ENCODE assay signal across 9 cellular contexts in the genomic region with DNA sequence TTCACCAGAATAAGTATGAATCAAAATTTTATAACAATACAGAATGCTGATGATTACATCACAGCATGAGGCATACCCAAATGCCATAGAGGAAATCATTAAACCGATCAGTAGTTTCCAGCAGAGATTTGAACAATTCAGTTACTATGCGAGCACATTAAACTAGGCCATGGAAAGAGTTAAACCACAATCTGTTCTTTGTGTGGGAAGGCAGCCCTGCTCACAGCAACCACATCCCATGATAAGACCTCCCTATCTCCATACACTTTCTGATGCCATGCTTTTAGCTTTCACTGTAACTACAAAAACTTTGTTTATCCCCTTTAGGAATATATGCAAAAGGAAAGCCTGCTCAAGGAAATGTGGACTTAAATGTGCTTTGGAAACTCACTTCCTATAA. TPM values are rescaled to one million over a fixed set of nuclear protein-coding genes. Genes with fewer than 3 reads are reported as not detected.
DNase-seq lines count a peak whose midpoint lies in the region; ATAC-seq, FAIRE-seq and TF ChIP-seq lines count a peak whose summit lies in the region.
"Had no signal": no experiment of that assay in that cellular context is flagged by ENCODE, and none has a peak within 500 bp of the region (broad histone marks: within the 10 kb centered on the region; RNA-seq: fewer than 3 reads in every experiment).

No MANE protein-coding gene starts in this region.

- no peaks in the 10 kb centered on the region for H3K9me3 ChIP-seq in lower lobe of right lung

- no peak for TF ChIP-seq POLR2A in lower leg skin (IDR thresholded peaks at IDR 0.05)

- no peaks in the 10 kb centered on the region for H3K4me1 ChIP-seq in lower lobe of right lung

- no peaks in the 10 kb centered on the region for H3K27me3 ChIP-seq in lower lobe of right lung (ENCODE audit: low read depth)

- DNase-seq in NCI-H446 (lab: John Stamatoyannopoulos, UW) (peak; percentile 93 to 98), caudate nucleus (lab: John Stamatoyannopoulos, UW) (peak in 1 of 61 donors; percentile 36), lower lobe of right lung (no peak), lower leg skin (ENCODE audit: low spot score in 2 of 2) (no peak), head of caudate nucleus (no peak)
- DNase-seq: activated T-cell treated with anti-CD3 and anti-CD28 coated beads, Interleukin-2, amount 50 U/mL, for 72 hours had no signal

- FAIRE-seq in A204.1 (lab: Jason Lieb, UNC) = peak; percentile 92

- peak overlapping the region; percentile 46 for H3K27ac ChIP-seq in caudate nucleus (ENCODE audit: low read depth, low read length)
- H3K27ac ChIP-seq in lower lobe of right lung = peak overlapping the region; percentile 59

- no peaks in the 10 kb centered on the region for H3K36me3 ChIP-seq in lower lobe of right lung

- intact Hi-C loops in lower lobe of right lung (cut with DNase I) (no loop called here), lower leg skin (cut with DNase I; ENCODE audit: low total_unique reads) (no loop called here), head of caudate nucleus (cut with DNase I) (no loop called here)

- ATAC-seq in lower lobe of right lung = no peak
- ATAC-seq in HG02678 (IDR thresholded peaks at IDR 0.05; ENCODE audit: unreplicated experiment) = no peak
- no peak for ATAC-seq in GM21619 (IDR thresholded peaks at IDR 0.05; ENCODE audit: unreplicated experiment)

- H3K4me3 ChIP-seq in lower lobe of right lung = peak overlapping the region; percentile 71
- H3K4me3 ChIP-seq in lower leg skin (ENCODE audit: low read depth, poor library complexity, severe bottlenecking) = no peak overlapping the region

- TF ChIP-seq CTCF in lower lobe of right lung (IDR thresholded peaks at IDR 0.05) (no peak), lower leg skin (IDR thresholded peaks at IDR 0.05) (no peak)

- WGBS in lower leg skin, 2 donors = 5 to 8% methylated on average over 2 of the region's 2 CpGs

RNA-seq across cellular contexts. Expression of a gene that starts 4.5 kb away (rescaled TPM):
- total RNA-seq in lower lobe of right lung = 97.7 TPM
- 100 to 1,000 TPM in 1 of 4 donors, 10 to 100 TPM in 3; 68.2 to 145 (median 78.6) TPM for total RNA-seq in lower leg skin
- total RNA-seq: activated T-cell treated with anti-CD3 and anti-CD28 coated beads, Interleukin-2, amount 50 U/mL, for 72 hours had no signal

Comparison
In these comparisons a context has a peak if more than half of its experiments do, and no peak if none do; other contexts are left out.
1. DNase-seq: peak in NCI-H446 (2 of 2); none in lower lobe of right lung (single experiment), lower leg skin (0 of 2) and head of caudate nucleus (0 of 42).